8 cellular contexts compared by ENCODE assay signal in the genomic region with DNA sequence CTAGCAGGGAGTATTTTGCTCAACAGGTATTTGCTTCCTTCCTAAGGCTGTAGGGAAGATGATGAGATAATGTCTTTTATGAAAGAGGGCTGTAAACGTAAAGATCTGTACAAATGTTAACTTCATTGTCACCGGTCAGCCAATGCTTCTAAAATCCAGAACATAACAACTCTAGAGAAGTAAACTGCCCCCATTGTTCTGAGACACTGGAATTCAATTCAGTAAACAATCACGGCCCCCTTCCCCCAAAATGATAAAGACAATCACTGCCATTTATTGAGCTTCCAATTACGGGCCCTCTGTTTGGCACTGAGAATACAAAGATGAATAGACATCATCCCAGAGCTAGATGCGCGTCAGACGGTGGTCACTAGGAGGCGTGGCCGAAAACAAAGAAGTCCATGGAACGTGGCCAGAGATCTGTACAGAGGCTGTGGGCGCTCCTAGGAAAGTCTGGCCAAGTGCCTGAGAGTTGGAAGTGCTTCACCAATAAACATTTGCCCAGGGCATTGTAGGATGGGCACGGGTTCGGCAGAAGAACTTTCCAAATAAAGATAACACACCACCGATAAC. TPM values are rescaled to one million over a fixed set of nuclear protein-coding genes. Genes with fewer than 3 reads are reported as not detected.
A peak's percentile ranks its signal among the peaks of the same experiment; 100 is the strongest.
DNase-seq lines count a peak whose midpoint lies in the region; ATAC-seq and TF ChIP-seq lines count a peak whose summit lies in the region.

No MANE protein-coding gene starts in this region.

- H2AFZ ChIP-seq in neural cell (ENCODE audit: low read depth, low read length): peak overlapping the region; percentile 48

- peaks cover 29% of the 10 kb centered on the region for H3K79me2 ChIP-seq in neural cell (replicated peaks; ENCODE audit: insufficient read depth, low read length)

- no peaks in the 10 kb centered on the region for H3F3A ChIP-seq in neural cell (ENCODE audit: insufficient read depth, low read length, poor library complexity, severe bottlenecking)

- H3K4me1 ChIP-seq in aorta (ENCODE audit: control insufficient read depth in 1 of 2, insufficient read depth in 2 of 2, low read length in 2 of 2): no peaks in the 10 kb centered on the region

- H4K20me1 ChIP-seq in neural cell (ENCODE audit: insufficient read depth): no peaks in the 10 kb centered on the region

- no peak for TF ChIP-seq EP300 in neural cell (conservative IDR thresholded peaks at IDR 0.05; ENCODE audit: poor library complexity, severe bottlenecking)

- H3K9ac ChIP-seq in neural cell (ENCODE audit: low read length): peak overlapping the region; percentile 92

- H3K27me3 ChIP-seq in neural cell (ENCODE audit: insufficient read depth, low read depth, low read length) (no peaks in the 10 kb centered on the region), aorta (ENCODE audit: control insufficient read depth in 1 of 2, insufficient read depth in 2 of 2, low read length in 1 of 2) (no peaks in the 10 kb centered on the region)

- 3 to 5% methylated on average over 14 of the region's 14 CpGs for WGBS in aorta, 2 donors

- TF ChIP-seq RAD21 in neural cell (conservative IDR thresholded peaks at IDR 0.05): no peak

- H3K36me3 ChIP-seq in neural cell (ENCODE audit: insufficient read depth, low read length) (no peaks in the 10 kb centered on the region), aorta (ENCODE audit: control insufficient read depth in 1 of 2, insufficient read depth in 2 of 2, low read length in 1 of 2) (peaks cover 0 to 5% of the 10 kb centered on the region in 2 donors)

- no peak for TF ChIP-seq CTCF in neural cell (IDR thresholded peaks at IDR 0.05; ENCODE audit: poor library complexity, severe bottlenecking)

- H3K4me2 ChIP-seq in neural cell (ENCODE audit: low read length): peak overlapping the region; percentile 81

- H3K27ac ChIP-seq in neural cell (ENCODE audit: low read length) (peak overlapping the region; percentile 95), aorta (ENCODE audit: low read depth in 1 of 2, low read length in 2 of 2) (peak overlapping the region in 1 of 2 donors; percentile 98)

- no peaks in the 10 kb centered on the region for H3K9me3 ChIP-seq in neural cell (ENCODE audit: low read length)
- no peaks in the 10 kb centered on the region for H3K9me3 ChIP-seq in aorta (ENCODE audit: control insufficient read depth, low read length)

- intact Hi-C loops in aorta (cut with DNase I): loop anchor here (10.0 kb wide), 2 partner anchors 153 to 523 kb away; no protein-coding TSS in a partner anchor

- peak overlapping the region; percentile 84 for H3K4me3 ChIP-seq in neural cell (ENCODE audit: low read length)
- H3K4me3 ChIP-seq in aorta (ENCODE audit: low read length in 2 of 2): peak overlapping the region; percentile 65 to 82

- ATAC-seq in HG03135 (IDR thresholded peaks at IDR 0.05; ENCODE audit: unreplicated experiment) (peak; percentile 34), aorta (ENCODE audit: low FRiP score) (peak; percentile 63)

- no peaks in the 10 kb centered on the region for H3K9me2 ChIP-seq in neural cell (ENCODE audit: insufficient read depth, low read length)

- peak; percentile 35 for DNase-seq in NCI-H345 (lab: John Stamatoyannopoulos, UW)
- DNase-seq in NCI-H345 treated with DMSO at 0.1 percent for 48 hours (lab: John Stamatoyannopoulos, UW; ENCODE audit: unreplicated experiment): no peak
- DNase-seq in NCI-H748 treated with DMSO at 0.1 percent for 48 hours (lab: John Stamatoyannopoulos, UW): peak; percentile 77
- DNase-seq in activated naive CD4-positive, alpha-beta T cell treated with anti-CD3 and anti-CD28 coated beads, Interleukin-2, amount 50 U/mL, for 16 hours: peak; percentile 27
- peak; percentile 99 for DNase-seq in foreskin melanocyte
- DNase-seq in aorta: peak; percentile 75 to 88

TF ChIP-seq in neural cell, 6 proteins besides CTCF, POLR2A, EP300 and RAD21:
- no peak for TF ChIP-seq SMC3 (conservative IDR thresholded peaks at IDR 0.05; ENCODE audit: poor library complexity)
- no peak for TF ChIP-seq EZH2 (IDR thresholded peaks at IDR 0.05; ENCODE audit: borderline replicate concordance, insufficient read depth, low read length, poor library complexity, severe bottlenecking)
- no peak for TF ChIP-seq MXI1 (conservative IDR thresholded peaks at IDR 0.05; ENCODE audit: poor library complexity, severe bottlenecking)
- peak; percentile 14 for TF ChIP-seq REST (IDR thresholded peaks at IDR 0.05; ENCODE audit: borderline replicate concordance)
- TF ChIP-seq TAF1 (IDR thresholded peaks at IDR 0.05; ENCODE audit: low read depth): no peak

RNA-seq across cellular contexts. Expression of gene TMEM258, which starts 0.6 kb away (rescaled TPM):
- 134 and 141 TPM in 2 replicates for polyA plus RNA-seq in neural cell
- 27.8 and 35.9 TPM in 2 replicates for polyA minus RNA-seq in neural cell
- 10 to 100 TPM; 73.2 to 84.1 TPM for total RNA-seq in aorta
- polyA plus RNA-seq in aorta: 100 to 1,000 TPM; 189 to 213 TPM

RNA-seq across cellular contexts. Expression of gene FEN1, which starts 0.9 kb away (rescaled TPM):
- polyA plus RNA-seq in neural cell (27.2 and 33.9 TPM in 2 replicates), aorta (1 to 10 TPM; 3.5 to 4.9 TPM)
- polyA minus RNA-seq in neural cell: 22.6 and 23.3 TPM in 2 replicates
- 1 to 10 TPM; 5.5 to 6.9 TPM for total RNA-seq in aorta

RNA-seq across cellular contexts. Expression of gene FADS1, which starts 25.0 kb away (rescaled TPM):
- polyA plus RNA-seq in neural cell: 102 and 119 TPM in 2 replicates
- 150 and 199 TPM in 2 replicates for polyA minus RNA-seq in neural cell
- 10 to 100 TPM; 50.4 to 61.1 TPM for total RNA-seq in aorta
- 10 to 100 TPM; 11.8 to 13.7 TPM for polyA plus RNA-seq in aorta

RNA-seq across cellular contexts. Expression of gene FADS2, which starts 36.3 kb away (rescaled TPM):
- polyA plus RNA-seq in neural cell (145 and 152 TPM in 2 replicates), aorta (10 to 100 TPM; 38.2 to 71.4 TPM)
- polyA minus RNA-seq in neural cell: 211 and 242 TPM in 2 replicates
- total RNA-seq in aorta: 100 to 1,000 TPM in 1 of 2 donors, 10 to 100 TPM in 1; 89.7 to 167 TPM

RNA-seq across cellular contexts. Expression of gene MYRF, which starts 39.4 kb away (rescaled TPM):
- polyA plus RNA-seq in neural cell (0.16 and 0.86 TPM in 2 replicates), aorta (1 to 10 TPM in 1 of 2 donors, under 1 TPM in 1; 0.92 to 2.3 TPM)
- 0.46 TPM in 1 of 2 replicates, not detected in the other for polyA minus RNA-seq in neural cell
- 1 to 10 TPM in 1 of 2 donors, under 1 TPM in 1; 0.23 to 1.1 TPM for total RNA-seq in aorta
